8 cellular contexts compared by ENCODE assay signal in genomic region chr5:95858661-95859326, GRCh38. TPM values are rescaled to one million over a fixed set of nuclear protein-coding genes. Genes with fewer than 3 reads are reported as not detected.
A peak's percentile ranks its signal among the peaks of the same experiment; 100 is the strongest.
DNase-seq lines count a peak whose midpoint lies in the region; ATAC-seq and TF ChIP-seq lines count a peak whose summit lies in the region.

No MANE protein-coding gene starts in this region.

- CTCF ChIA-PET in PC-9 (lab: Charles Lee) = no interaction called here

- H3K27me3 Mint-ChIP-seq in activated T-cell treated with anti-CD3 and anti-CD28 coated beads, Interleukin-2, amount 50 U/mL, for 4 hours (ENCODE audit: low read depth) = peaks cover 2% of the 10 kb centered on the region

- POLR2A ChIA-PET in PC-9 (lab: Charles Lee; ENCODE audit: unreplicated experiment) = interaction anchor here (0.7 kb wide), 1 partner anchor 123 kb away, joined by 3 read pairs; no protein-coding TSS in a partner anchor

- no peaks in the 10 kb centered on the region for H3K27me3 ChIP-seq in PC-9 (ENCODE audit: insufficient read depth, low read depth)
- H3K27me3 ChIP-seq in esophagus (ENCODE audit: control insufficient read depth in 1 of 2, insufficient read depth in 2 of 2, low read length in 2 of 2) = no peaks in the 10 kb centered on the region

- no peaks in the 10 kb centered on the region for H3K9me2 ChIP-seq in PC-9 (ENCODE audit: insufficient read depth)

- peak overlapping the region; percentile 63; the same call in 1 of the 2 replicates for H2AFZ ChIP-seq in PC-9

- H3K36me3 Mint-ChIP-seq in activated T-cell treated with anti-CD3 and anti-CD28 coated beads, Interleukin-2, amount 50 U/mL, for 4 hours (ENCODE audit: insufficient read depth) = no peaks in the 10 kb centered on the region

- TF ChIP-seq CTCF in PC-9 (conservative IDR thresholded peaks at IDR 0.05) = peak; percentile 99

- H3K36me3 ChIP-seq in PC-9 (ENCODE audit: low read depth) (no peaks in the 10 kb centered on the region), esophagus (ENCODE audit: control insufficient read depth in 2 of 2, insufficient read depth in 2 of 2, low read length in 1 of 2) (no peaks in the 10 kb centered on the region)

- H3F3A ChIP-seq in PC-9 (ENCODE audit: insufficient read depth, low read depth) = peaks cover 54% of the 10 kb centered on the region

- H4K20me1 ChIP-seq in PC-9 (ENCODE audit: insufficient read depth) = no peaks in the 10 kb centered on the region

- H3K27ac ChIP-seq in PC-9 (peak overlapping the region; percentile 95), esophagus (ENCODE audit: low read depth in 2 of 2, low read length in 1 of 2) (peak overlapping the region; percentile 97)

- BruUV-seq in PC-9 (replicated peaks; lab: Mats Ljungman, UMichigan) = no TSS peak

- no peaks in the 10 kb centered on the region for H3K79me2 ChIP-seq in PC-9 (ENCODE audit: low read depth)

- H3K4me3 Mint-ChIP-seq in activated T-cell treated with anti-CD3 and anti-CD28 coated beads, Interleukin-2, amount 50 U/mL, for 4 hours = peak overlapping the region; percentile 45

- DNase-seq in DMS114 treated with DMSO at 0.1 percent for 48 hours (lab: John Stamatoyannopoulos, UW; ENCODE audit: unreplicated experiment) (peak; percentile 79), HuH-7.5 (ENCODE audit: low spot score) (peak; percentile 80), PC-9 (peak; percentile 89 to 97), myocyte (ENCODE audit: low read depth) (peak; percentile 97)
- DNase-seq in activated T-cell treated with anti-CD3 and anti-CD28 coated beads, Interleukin-2, amount 50 U/mL, for 4 hours = peak; percentile 93
- peak; percentile 81 to 87 for DNase-seq in stimulated activated CD8-positive, alpha-beta memory T cell treated with anti-CD3 and anti-CD28 coated beads, Interleukin-7, amount 100 ng/mL, for 1 hour (ENCODE audit: low read depth in 2 of 2)

- peak overlapping the region; percentile 80 for H3K4me2 ChIP-seq in PC-9

- intact Hi-C loops in PC-9 (cut with micrococcal nuclease; ENCODE audit: unreplicated experiment) = loop anchor here (1.0 to 2.0 kb wide), 2 partner anchors 478 to 742 kb away; no protein-coding TSS in a partner anchor

- no peaks in the 10 kb centered on the region for H3K9me3 Mint-ChIP-seq in activated T-cell treated with anti-CD3 and anti-CD28 coated beads, Interleukin-2, amount 50 U/mL, for 4 hours

- H3K4me1 ChIP-seq in PC-9 (replicated peaks; ENCODE audit: insufficient read depth) (peaks cover 55% of the 10 kb centered on the region), esophagus (ENCODE audit: control insufficient read depth in 2 of 2, insufficient read depth in 2 of 2, low read length in 1 of 2) (peaks cover 0 to 14% of the 10 kb centered on the region in 2 donors)

- peak overlapping the region; percentile 38 for H3K4me3 ChIP-seq in PC-9
- peak overlapping the region; percentile 13 to 30 for H3K4me3 ChIP-seq in esophagus (ENCODE audit: low read depth in 1 of 2, low read length in 2 of 2)

- ATAC-seq in GM21576 (IDR thresholded peaks at IDR 0.05; ENCODE audit: unreplicated experiment) = peak; percentile 86
- ATAC-seq in activated T-cell treated with anti-CD3 and anti-CD28 coated beads, Interleukin-2, amount 50 U/mL, for 4 hours = peak; percentile 97

- H3K4me1 Mint-ChIP-seq in activated T-cell treated with anti-CD3 and anti-CD28 coated beads, Interleukin-2, amount 50 U/mL, for 4 hours (ENCODE audit: low read depth) = peaks cover 48% of the 10 kb centered on the region

- 0 to 1% methylated on average over 23 of the region's 23 CpGs for WGBS in esophagus, 2 donors

- H3K9me3 ChIP-seq in PC-9 (ENCODE audit: insufficient read depth, low read depth) (no peaks in the 10 kb centered on the region), esophagus (ENCODE audit: control insufficient read depth in 2 of 2, insufficient read depth in 1 of 2, low read depth in 1 of 2, low read length in 1 of 2) (no peaks in the 10 kb centered on the region)

RNA-seq across cellular contexts. Expression of gene GLRX, which starts 36.3 kb away (rescaled TPM):
- total RNA-seq in PC-9 (2021) (23.0 and 25.5 TPM in 2 replicates), myocyte (169 and 223 TPM in 2 replicates)
- total RNA-seq in activated T-cell treated with anti-CD3 and anti-CD28 coated beads, Interleukin-2, amount 50 U/mL, for 4 hours = 10 to 100 TPM; 10.1 to 16.3 (median 12.8) TPM
- 10 to 100 TPM in 1 of 2 donors, 1 to 10 TPM in 1; 5.6 to 11.1 TPM for polyA plus RNA-seq in esophagus
- 276 TPM for polyA plus RNA-seq in myocyte (2012)

Comparison
In these comparisons a context has a peak if more than half of its experiments do, and no peak if none do; other contexts are left out.
1. Peak in every context shown above with its lines: DNase-seq, ATAC-seq, H3K4me3 ChIP-seq and H3K27ac ChIP-seq.